15 cellular contexts compared by ENCODE assay signal in the genomic region with DNA sequence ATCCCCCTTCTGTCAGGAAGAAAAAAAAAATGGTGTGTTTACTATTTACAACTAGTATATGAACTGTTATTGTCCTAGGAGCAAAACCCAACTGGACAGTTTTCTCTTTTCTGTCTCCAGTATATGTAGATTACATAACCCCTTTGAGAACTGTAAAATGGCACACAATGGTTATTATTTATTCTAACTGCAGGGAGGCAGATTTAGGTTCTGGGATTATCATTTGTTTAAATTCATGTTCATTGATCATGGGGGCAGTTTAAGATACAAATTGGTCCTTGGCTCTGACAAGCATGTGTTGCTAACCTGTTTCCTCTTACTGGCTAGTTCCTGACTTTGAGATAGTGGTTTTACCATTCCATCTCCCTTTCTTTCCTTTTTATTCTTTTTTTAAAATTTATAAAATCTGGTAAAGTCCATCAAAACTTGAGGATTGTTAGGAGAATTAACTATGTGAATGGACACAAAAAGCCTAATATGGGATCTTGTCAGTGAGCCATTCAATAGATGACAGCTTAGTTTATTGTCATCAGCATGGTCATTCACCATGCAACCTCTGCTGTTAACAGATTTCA.
A peak's percentile ranks its signal among the peaks of the same experiment; 100 is the strongest.
DNase-seq lines count a peak whose midpoint lies in the region; ATAC-seq and TF ChIP-seq lines count a peak whose summit lies in the region.
"Had no signal": no experiment of that assay in that cellular context is flagged by ENCODE, and none has a peak within 500 bp of the region (broad histone marks: within the 10 kb centered on the region; RNA-seq: fewer than 3 reads in every experiment).

No MANE protein-coding gene starts in this region.

- peak overlapping the region; percentile 74 for H2BK5ac ChIP-seq in trophoblast cell (ENCODE audit: low read depth, low read length, poor library complexity)

- peaks cover 24% of the 10 kb centered on the region for H3K4me1 ChIP-seq in A673 (ENCODE audit: insufficient read depth, low read length, poor library complexity, severe bottlenecking)
- peaks cover 3 to 10% of the 10 kb centered on the region in 2 experiments for H3K4me1 ChIP-seq in trophoblast cell (ENCODE audit: control insufficient read depth in 1 of 2, insufficient read depth in 2 of 2, low read length in 2 of 2)
- no peaks in the 10 kb centered on the region for H3K4me1 ChIP-seq in CD8-positive, alpha-beta T cell (ENCODE audit: insufficient read depth, low read length)
- H3K4me1 ChIP-seq: thyroid gland had no signal

- BruUV-seq in A673 (replicated peaks; lab: Mats Ljungman, UMichigan): no TSS peak

- H3K4me1 Mint-ChIP-seq in CD8-positive, alpha-beta T cell (ENCODE audit: low read depth): no peaks in the 10 kb centered on the region
- H3K4me1 Mint-ChIP-seq: memory B cell had no signal

- H3K27ac ChIP-seq in A673 (ENCODE audit: low read depth, low read length, poor library complexity, severe bottlenecking): peak overlapping the region; percentile 70
- H3K27ac ChIP-seq in WERI-Rb-1: peak overlapping the region; percentile 84
- H3K27ac ChIP-seq in trophoblast cell (ENCODE audit: low read depth, low read length): peak overlapping the region; percentile 82
- no peak overlapping the region for H3K27ac ChIP-seq in CD8-positive, alpha-beta T cell (ENCODE audit: low read depth, low read length)
- H3K27ac ChIP-seq: thyroid gland had no signal

- intact Hi-C loops in A673 (cut with micrococcal nuclease; ENCODE audit: unreplicated experiment): no loop called here
- intact Hi-C loops in CD8-positive, alpha-beta T cell (cut with DNase I, micrococcal nuclease): no loop called here

- no peaks in the 10 kb centered on the region for H3K27me3 Mint-ChIP-seq in CD8-positive, alpha-beta T cell (ENCODE audit: low read depth)
- H3K27me3 Mint-ChIP-seq: effector memory CD8-positive, alpha-beta T cell had no signal

- H2AFZ ChIP-seq in trophoblast cell (ENCODE audit: insufficient read depth, low read length, poor library complexity): no peak overlapping the region

- no peaks in the 10 kb centered on the region for H3K9me3 Mint-ChIP-seq in CD8-positive, alpha-beta T cell

- H3K18ac ChIP-seq in trophoblast cell (ENCODE audit: low read length): no peak overlapping the region

- no peak overlapping the region for H3K4me2 ChIP-seq in trophoblast cell (ENCODE audit: low read length)

- no peaks in the 10 kb centered on the region for H3K36me3 ChIP-seq in A673 (ENCODE audit: insufficient read depth, low read length, poor library complexity, severe bottlenecking)
- no peaks in the 10 kb centered on the region for H3K36me3 ChIP-seq in WERI-Rb-1
- no peaks in the 10 kb centered on the region for H3K36me3 ChIP-seq in trophoblast cell (ENCODE audit: control insufficient read depth in 1 of 2, insufficient read depth in 2 of 2, low read length in 2 of 2)
- H3K36me3 ChIP-seq in CD8-positive, alpha-beta T cell (ENCODE audit: insufficient read depth, low read length): no peaks in the 10 kb centered on the region
- H3K36me3 ChIP-seq: thyroid gland had no signal

- H3K9ac ChIP-seq in trophoblast cell (ENCODE audit: low read length): no peak overlapping the region

- no peak overlapping the region for H3K4me3 Mint-ChIP-seq in CD8-positive, alpha-beta T cell
- H3K4me3 Mint-ChIP-seq: effector memory CD8-positive, alpha-beta T cell; memory B cell had no signal

- TF ChIP-seq CTCF in A673 (conservative IDR thresholded peaks at IDR 0.05; ENCODE audit: low read depth, low read length) (no peak), WERI-Rb-1 (IDR thresholded peaks at IDR 0.05; ENCODE audit: low read depth, low read length) (no peak), fibroblast of the aortic adventitia (IDR thresholded peaks at IDR 0.05; ENCODE audit: insufficient read depth, low read length) (no peak)
- no peak for TF ChIP-seq CTCF in CD8-positive, alpha-beta T cell (IDR thresholded peaks at IDR 0.05)

- H2BK12ac ChIP-seq in trophoblast cell (ENCODE audit: low read length): no peak overlapping the region

- no peak overlapping the region for H3K23ac ChIP-seq in trophoblast cell (ENCODE audit: low read length)

- peak overlapping the region; percentile 77 for H2BK120ac ChIP-seq in trophoblast cell (ENCODE audit: insufficient read depth, low read length, poor library complexity)

- ATAC-seq in CD8-positive, alpha-beta T cell: no peak
- no peak for ATAC-seq in HG03521 (IDR thresholded peaks at IDR 0.05; ENCODE audit: unreplicated experiment)
- no peak for ATAC-seq in HG02588 (IDR thresholded peaks at IDR 0.05; ENCODE audit: unreplicated experiment)
- ATAC-seq: effector memory CD8-positive, alpha-beta T cell; Panc1 had no signal

- H3K27me3 ChIP-seq in A673 (replicated peaks; ENCODE audit: insufficient read depth, low read depth, low read length, poor library complexity): no peaks in the 10 kb centered on the region
- no peaks in the 10 kb centered on the region for H3K27me3 ChIP-seq in WERI-Rb-1 (ENCODE audit: insufficient read depth, low read depth, severe bottlenecking)
- no peaks in the 10 kb centered on the region for H3K27me3 ChIP-seq in trophoblast cell (ENCODE audit: insufficient read depth, low read length)
- no peaks in the 10 kb centered on the region for H3K27me3 ChIP-seq in CD8-positive, alpha-beta T cell (ENCODE audit: insufficient read depth, low read length)
- H3K27me3 ChIP-seq: thyroid gland had no signal

- DNase-seq in A673 (ENCODE audit: low spot score): no peak
- no peak for DNase-seq in WERI-Rb-1
- peak; percentile 44 for DNase-seq in fibroblast of the aortic adventitia (ENCODE audit: low read depth)
- DNase-seq in trophoblast cell: no peak
- no peak for DNase-seq in CD8-positive, alpha-beta T cell
- DNase-seq in Ammon's horn (ENCODE audit: low spot score): no peak
- DNase-seq: activated CD8-positive, alpha-beta memory T cell treated with anti-CD3 and anti-CD28 coated beads, Interleukin-2, amount 50 U/mL, for 48 hours; DMS 273 treated with DMSO at 0.1 percent for 48 hours; effector memory CD8-positive, alpha-beta T cell; NCI-H446 treated with DMSO at 0.1 percent for 48 hours had no signal

- H3K14ac ChIP-seq in trophoblast cell (ENCODE audit: low read length): no peak overlapping the region

- CTCF ChIA-PET in A673 (lab: Charles Lee): no interaction called here
- CTCF ChIA-PET in CD8-positive, alpha-beta T cell (lab: Charles Lee): no interaction called here

- no peak overlapping the region for H4K8ac ChIP-seq in trophoblast cell (ENCODE audit: low read depth, low read length)

- no peaks in the 10 kb centered on the region for H3K9me3 ChIP-seq in A673 (ENCODE audit: low read depth, low read length, poor library complexity, severe bottlenecking)
- peaks cover 4% of the 10 kb centered on the region for H3K9me3 ChIP-seq in WERI-Rb-1 (ENCODE audit: severe bottlenecking)
- no peaks in the 10 kb centered on the region for H3K9me3 ChIP-seq in trophoblast cell (ENCODE audit: insufficient read depth, low read depth, low read length)
- H3K9me3 ChIP-seq in CD8-positive, alpha-beta T cell (ENCODE audit: low read length): no peaks in the 10 kb centered on the region
- H3K9me3 ChIP-seq: thyroid gland had no signal

- H3K79me1 ChIP-seq in trophoblast cell (ENCODE audit: low read length): peaks cover 21% of the 10 kb centered on the region

- H3K4me3 ChIP-seq in A673 (ENCODE audit: low read depth, low read length, poor library complexity, severe bottlenecking) (no peak overlapping the region), WERI-Rb-1 (ENCODE audit: low read depth, low read length) (no peak overlapping the region), fibroblast of the aortic adventitia (ENCODE audit: low read depth, low read length) (no peak overlapping the region), trophoblast cell (ENCODE audit: low read depth, low read length) (no peak overlapping the region)
- H3K4me3 ChIP-seq in CD8-positive, alpha-beta T cell (ENCODE audit: low read depth, low read length): no peak overlapping the region
- H3K4me3 ChIP-seq: thyroid gland had no signal

- H2AK5ac ChIP-seq in trophoblast cell (ENCODE audit: low read length): no peak overlapping the region

- H4K12ac ChIP-seq in trophoblast cell (ENCODE audit: low read depth, low read length): no peak overlapping the region

- H4K91ac ChIP-seq in trophoblast cell (ENCODE audit: low read depth, low read length): peak overlapping the region; percentile 86

- H3K4ac ChIP-seq in trophoblast cell (ENCODE audit: low read depth, low read length): no peak overlapping the region

- POLR2A ChIA-PET in A673 (lab: Charles Lee; ENCODE audit: low non-redundant PET): interaction anchor here (0.6 kb wide), 1 partner anchor 10 kb away, joined by 3 read pairs; no protein-coding TSS in a partner anchor
- POLR2A ChIA-PET in CD8-positive, alpha-beta T cell (lab: Charles Lee): no interaction called here

- H3K27ac Mint-ChIP-seq in CD8-positive, alpha-beta T cell: no peak overlapping the region
- H3K27ac Mint-ChIP-seq: effector memory CD8-positive, alpha-beta T cell; memory B cell had no signal

- H3K79me2 ChIP-seq in trophoblast cell (ENCODE audit: control insufficient read depth, insufficient read depth, low read length, poor library complexity): peaks cover 1% of the 10 kb centered on the region

- H3K36me3 Mint-ChIP-seq in CD8-positive, alpha-beta T cell: no peaks in the 10 kb centered on the region
- H3K36me3 Mint-ChIP-seq: memory B cell had no signal
